14 cellular contexts compared by ENCODE assay signal in genomic region chr19:44759083-44759804, GRCh38. TPM values are rescaled to one million over a fixed set of nuclear protein-coding genes. Genes with fewer than 3 reads are reported as not detected.
DNase-seq lines count a peak whose midpoint lies in the region; ATAC-seq and TF ChIP-seq lines count a peak whose summit lies in the region.
"Had no signal": no experiment of that assay in that cellular context is flagged by ENCODE, and none has a peak within 500 bp of the region (broad histone marks: within the 10 kb centered on the region; RNA-seq: fewer than 3 reads in every experiment).

No MANE protein-coding gene starts in this region.

- no peaks in the 10 kb centered on the region for H3K9me2 ChIP-seq in HCT116 (ENCODE audit: insufficient read depth)

- RAD21 ChIA-PET in HCT116 (lab: Charles Lee; ENCODE audit: low non-redundant PET in 1 of 2, low total read pairs in 2 of 2, uncharacterized antibody in 2 of 2, unreplicated experiment in 2 of 2), result interaction anchor here in 1 of 2 experiments (0.6 kb wide), 1 partner anchor 11 kb away, joined by 5 read pairs; no protein-coding TSS in a partner anchor

- no peak for TF ChIP-seq POLR2A in HCT116 (IDR thresholded peaks at IDR 0.05; ENCODE audit: borderline replicate concordance, extremely low read depth, insufficient read depth, insufficient read length)

- no peak for TF ChIP-seq RAD21 in HCT116 (IDR thresholded peaks at IDR 0.05; ENCODE audit: low read depth)

- TSS peak; percentile 42 for BruUV-seq in HCT116 (replicated peaks; lab: Mats Ljungman, UMichigan)

- H3K27ac ChIP-seq in BLaER1 treated with 17β-estradiol and CSF1 and Interleukin-3, amounts not matched to agents 10 nM and 100 nM, result peak overlapping the region; percentile 48 to 77 (median 71); a peak in 21 of 22 replicates
- H3K27ac ChIP-seq in HCT116 (ENCODE audit: low read depth, low read length) (no peak overlapping the region), coronary artery (peak overlapping the region; percentile 77 to 89), neutrophil (peak overlapping the region; percentile 58), heart right ventricle (peak overlapping the region in 3 of 10 donors; percentile 6 to 98 (median 20))

- no peaks in the 10 kb centered on the region for H3K9me3 ChIP-seq in BLaER1 treated with 17β-estradiol and CSF1 and Interleukin-3, amounts not matched to agents 10 nM and 100 nM (replicated peaks in 1 of 11)
- H3K9me3 ChIP-seq in HCT116 (ENCODE audit: control insufficient read depth in 1 of 2, insufficient read depth in 1 of 2, low read depth in 1 of 2, low read length in 2 of 2), result no peaks in the 10 kb centered on the region
- H3K9me3 ChIP-seq in neutrophil, result no peaks in the 10 kb centered on the region
- no peaks in the 10 kb centered on the region for H3K9me3 ChIP-seq in heart right ventricle
- H3K9me3 ChIP-seq: pancreas had no signal

- H3K9ac ChIP-seq in BLaER1 treated with 17β-estradiol and CSF1 and Interleukin-3, amounts not matched to agents 10 nM and 100 nM, result peak overlapping the region; percentile 18 to 74 (median 52); a peak in 18 of 22 replicates
- H3K9ac ChIP-seq in HCT116 (ENCODE audit: low read length), result no peak overlapping the region

- no peak for DNase-seq in HCT116 (ENCODE audit: low read depth, low spot score)
- no peak for DNase-seq in coronary artery (ENCODE audit: low spot score)
- DNase-seq in NCI-H2227 treated with DMSO at 0.1 percent for 48 hours (lab: John Stamatoyannopoulos, UW), result no peak
- no peak for DNase-seq in heart right ventricle
- DNase-seq in NCI-H345 treated with DMSO at 0.1 percent for 48 hours (lab: John Stamatoyannopoulos, UW; ENCODE audit: unreplicated experiment), result no peak
- DNase-seq: activated CD4-positive, alpha-beta T cell treated with anti-CD3 and anti-CD28 coated beads, Interleukin-2, amount 50 U/mL, for 1 hour; AML-193; midbrain; NCI-H1436 treated with DMSO at 0.1 percent for 48 hours; NCI-H446 treated with DMSO at 0.1 percent for 48 hours; stimulated activated naive CD4-positive, alpha-beta T cell treated with Interleukin-2 at 50 U/mL for 16 hours had no signal

- TF ChIP-seq CTCF in HCT116 (IDR thresholded peaks at IDR 0.05 in 2 of 3, conservative IDR thresholded peaks at IDR 0.05 in 1 of 3; ENCODE audit: borderline replicate concordance in 1 of 3, insufficient read depth in 1 of 3, low read depth in 2 of 3, low read length in 2 of 3) (no peak), coronary artery (IDR thresholded peaks at IDR 0.05) (no peak), neutrophil (IDR thresholded peaks at IDR 0.05) (no peak), heart right ventricle (IDR thresholded peaks at IDR 0.05) (no peak)

- peaks cover 9% of the 10 kb centered on the region; the same call in 1 of the 2 replicates for H3K79me2 ChIP-seq in HCT116 (ENCODE audit: insufficient read depth, low read length)

- no peak overlapping the region for H2AFZ ChIP-seq in HCT116 (ENCODE audit: low read depth, low read length, poor library complexity, severe bottlenecking)

- no peaks in the 10 kb centered on the region for H3K27me3 ChIP-seq in BLaER1 treated with 17β-estradiol and CSF1 and Interleukin-3, amounts not matched to agents 10 nM and 100 nM
- H3K27me3 ChIP-seq in HCT116 (ENCODE audit: insufficient read depth, low read length), result no peaks in the 10 kb centered on the region
- no peaks in the 10 kb centered on the region for H3K27me3 ChIP-seq in neutrophil
- no peaks in the 10 kb centered on the region for H3K27me3 ChIP-seq in heart right ventricle
- H3K27me3 ChIP-seq: pancreas had no signal

- peak overlapping the region; percentile 76 to 99 (median 86) for H3K4me2 ChIP-seq in BLaER1 treated with 17β-estradiol and CSF1 and Interleukin-3, amounts not matched to agents 10 nM and 100 nM
- no peak overlapping the region for H3K4me2 ChIP-seq in HCT116 (ENCODE audit: low read length)

- H3K4me3 ChIP-seq in BLaER1 treated with 17β-estradiol and CSF1 and Interleukin-3, amounts not matched to agents 10 nM and 100 nM, result peak overlapping the region in 8 of 10 experiments; percentile 0 to 39 (median 30); a peak in 7 of 20 replicates
- H3K4me3 ChIP-seq in HCT116 (replicated peaks in 1 of 2; ENCODE audit: low read depth in 1 of 2, low read length in 2 of 2) (no peak overlapping the region), coronary artery (no peak overlapping the region), neutrophil (ENCODE audit: low read depth in 1 of 2, low read length in 1 of 2) (no peak overlapping the region), heart right ventricle (no peak overlapping the region)

- ATAC-seq in HCT116, result no peak
- ATAC-seq in heart right ventricle, result no peak
- ATAC-seq: pancreas had no signal

- WGBS in heart right ventricle, 2 donors, result 71 to 75% methylated on average over 10 of the region's 10 CpGs

- peaks cover 0 to 29% (median 0%) of the 10 kb centered on the region in 11 experiments; a peak in 5 of 22 replicates for H4K20me1 ChIP-seq in BLaER1 treated with 17β-estradiol and CSF1 and Interleukin-3, amounts not matched to agents 10 nM and 100 nM
- H4K20me1 ChIP-seq in HCT116 (ENCODE audit: insufficient read depth), result no peaks in the 10 kb centered on the region

- peaks cover 15 to 84% (median 56%) of the 10 kb centered on the region in 11 experiments for H3K36me3 ChIP-seq in BLaER1 treated with 17β-estradiol and CSF1 and Interleukin-3, amounts not matched to agents 10 nM and 100 nM
- H3K36me3 ChIP-seq in HCT116 (ENCODE audit: control insufficient read depth in 1 of 2, insufficient read depth in 2 of 2, low read length in 2 of 2), result peaks cover 3 to 7% of the 10 kb centered on the region in 2 experiments; a peak in 2 of 4 replicates
- peaks cover 67% of the 10 kb centered on the region for H3K36me3 ChIP-seq in neutrophil
- peaks cover 0 to 76% (median 6%) of the 10 kb centered on the region in 9 donors for H3K36me3 ChIP-seq in heart right ventricle

- CTCF ChIA-PET in HCT116 (lab: Charles Lee), result no interaction called here

- H3K4me1 ChIP-seq in BLaER1 treated with 17β-estradiol and CSF1 and Interleukin-3, amounts not matched to agents 10 nM and 100 nM, result peaks cover 93 to 98% (median 96%) of the 10 kb centered on the region in 10 experiments
- H3K4me1 ChIP-seq in HCT116 (ENCODE audit: control insufficient read depth in 1 of 2, insufficient read depth in 2 of 2, low read length in 2 of 2) (peaks cover 15 to 25% of the 10 kb centered on the region in 2 experiments), neutrophil (ENCODE audit: control insufficient read depth in 1 of 2, insufficient read depth in 1 of 2, low read depth in 1 of 2, low read length in 1 of 2) (peaks cover 45 to 61% of the 10 kb centered on the region in 2 experiments), heart right ventricle (peaks cover 16 to 78% (median 45%) of the 10 kb centered on the region in 9 donors)

- POLR2A ChIA-PET in HCT116 (lab: Charles Lee), result no interaction called here

- intact Hi-C loops in HCT116 (cut with micrococcal nuclease), result no loop called here
- intact Hi-C loops in heart right ventricle (cut with DNase I), result loop anchor here in 4 of 10 donors (5.0 kb wide), 1 partner anchor 37 kb away; no protein-coding TSS in a partner anchor

TF ChIP-seq in HCT116, 20 proteins besides CTCF, POLR2A, EP300 and RAD21:
- TF ChIP-seq SRF (IDR thresholded peaks at IDR 0.05; ENCODE audit: low read depth) (no peak), ATF3 (IDR thresholded peaks at IDR 0.05) (no peak), SIN3A (IDR thresholded peaks at IDR 0.05; ENCODE audit: low read depth) (no peak), JUND (IDR thresholded peaks at IDR 0.05) (no peak), POLR2AphosphoS5 (IDR thresholded peaks at IDR 0.05; ENCODE audit: low read depth, low read length) (no peak), MAX (IDR thresholded peaks at IDR 0.05) (no peak)

RNA-seq across cellular contexts. Expression of gene BCL3, which starts 10.7 kb away (rescaled TPM):
- total RNA-seq in HCT116 (2021; ENCODE audit: unreplicated experiment) (37.9 TPM), heart right ventricle (10 to 100 TPM in 9 of 10 donors, 1 to 10 TPM in 1; 7.1 to 76.3 (median 20.3) TPM)
- 33.1 and 43.5 TPM in 2 replicates for polyA plus RNA-seq in HCT116 (2012)
- 10 to 100 TPM; 20.7 to 30.7 TPM for polyA plus RNA-seq in heart right ventricle

RNA-seq across cellular contexts. Expression of gene CBLC, which starts 18.4 kb away (rescaled TPM):
- total RNA-seq in HCT116 (2021; ENCODE audit: unreplicated experiment), result 54.3 TPM
- polyA plus RNA-seq in HCT116 (2012), result 54.5 and 58.3 TPM in 2 replicates
- total RNA-seq in heart right ventricle, result under 1 TPM in 1 of 10 donors, not detected in 9; 0.38 TPM
- polyA plus RNA-seq in heart right ventricle, result not detected

RNA-seq across cellular contexts. Expression of gene BCAM, which starts 49.7 kb away (rescaled TPM):
- total RNA-seq in HCT116 (2021; ENCODE audit: unreplicated experiment) (78.7 TPM), heart right ventricle (100 to 1,000 TPM in 4 of 10 donors, 10 to 100 TPM in 6; 72.8 to 118 (median 92.5) TPM)
- 64.0 and 72.3 TPM in 2 replicates for polyA plus RNA-seq in HCT116 (2012)
- polyA plus RNA-seq in heart right ventricle, result 100 to 1,000 TPM in 1 of 2 donors, 10 to 100 TPM in 1; 63.2 to 130 TPM

Comparison
In these comparisons a context has a peak if more than half of its experiments do, and no peak if none do; other contexts are left out.
1. H3K4me3 ChIP-seq: peak in BLaER1 treated with 17β-estradiol and CSF1 and Interleukin-3, amounts not matched to agents 10 nM and 100 nM (8 of 10); none in HCT116 (0 of 2), coronary artery (single experiment), neutrophil (0 of 2) and heart right ventricle (0 of 10).
2. RNA of gene CBLC, which starts 18.4 kb away (total RNA-seq): 54.3 TPM in HCT116 (single experiment); 0.38 TPM in heart right ventricle; every median in the first group is over 10 times any median in the second.